Comparison of ENCODE assay signal across 8 cellular contexts in the genomic region with DNA sequence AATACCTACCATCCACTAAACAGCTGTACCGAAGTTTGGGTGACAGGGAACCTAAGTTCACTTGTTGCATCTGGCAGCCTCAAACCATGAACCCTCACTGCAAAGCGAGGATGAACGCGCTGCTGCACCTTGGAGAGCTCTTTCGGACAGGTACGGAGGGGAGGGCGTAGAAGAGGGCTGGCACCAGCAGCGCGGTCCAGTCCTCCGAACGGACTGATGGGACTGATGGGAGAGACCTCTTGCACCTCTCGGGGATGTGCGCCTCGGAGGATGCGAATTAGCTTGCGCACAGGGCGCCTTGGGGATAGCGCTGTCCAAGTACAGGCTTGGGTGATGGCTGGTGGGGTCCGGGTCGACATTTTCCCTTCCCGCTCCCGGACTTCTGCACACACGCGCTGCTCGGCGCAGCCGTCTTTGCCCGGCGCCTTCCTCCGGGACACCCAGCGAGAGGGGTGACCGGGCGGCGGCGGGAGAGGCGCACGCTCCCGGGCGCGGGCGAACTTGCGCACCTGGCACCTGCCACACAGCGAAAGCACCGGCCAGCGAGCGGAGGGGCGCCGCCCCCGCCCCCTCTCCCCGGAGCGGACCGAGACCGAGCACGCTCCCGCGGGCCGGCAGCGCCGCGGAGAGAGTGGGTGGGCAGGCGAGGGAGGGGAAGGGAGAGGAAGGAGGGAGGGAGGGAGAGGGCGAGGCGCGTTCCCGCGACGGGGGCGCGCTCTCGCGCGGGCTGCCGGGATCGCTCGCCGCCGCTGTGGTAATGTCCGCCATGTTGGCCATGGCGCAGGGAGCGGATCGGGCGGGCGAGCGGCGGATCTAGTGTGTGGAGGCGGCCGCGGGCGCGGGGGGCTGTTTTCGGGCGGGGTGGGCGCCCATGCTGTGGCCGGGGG. TPM values are rescaled to one million over a fixed set of nuclear protein-coding genes. Genes with fewer than 3 reads are reported as not detected.
DNase-seq lines count a peak whose midpoint lies in the region; ATAC-seq and TF ChIP-seq lines count a peak whose summit lies in the region.

A gene with protein sequence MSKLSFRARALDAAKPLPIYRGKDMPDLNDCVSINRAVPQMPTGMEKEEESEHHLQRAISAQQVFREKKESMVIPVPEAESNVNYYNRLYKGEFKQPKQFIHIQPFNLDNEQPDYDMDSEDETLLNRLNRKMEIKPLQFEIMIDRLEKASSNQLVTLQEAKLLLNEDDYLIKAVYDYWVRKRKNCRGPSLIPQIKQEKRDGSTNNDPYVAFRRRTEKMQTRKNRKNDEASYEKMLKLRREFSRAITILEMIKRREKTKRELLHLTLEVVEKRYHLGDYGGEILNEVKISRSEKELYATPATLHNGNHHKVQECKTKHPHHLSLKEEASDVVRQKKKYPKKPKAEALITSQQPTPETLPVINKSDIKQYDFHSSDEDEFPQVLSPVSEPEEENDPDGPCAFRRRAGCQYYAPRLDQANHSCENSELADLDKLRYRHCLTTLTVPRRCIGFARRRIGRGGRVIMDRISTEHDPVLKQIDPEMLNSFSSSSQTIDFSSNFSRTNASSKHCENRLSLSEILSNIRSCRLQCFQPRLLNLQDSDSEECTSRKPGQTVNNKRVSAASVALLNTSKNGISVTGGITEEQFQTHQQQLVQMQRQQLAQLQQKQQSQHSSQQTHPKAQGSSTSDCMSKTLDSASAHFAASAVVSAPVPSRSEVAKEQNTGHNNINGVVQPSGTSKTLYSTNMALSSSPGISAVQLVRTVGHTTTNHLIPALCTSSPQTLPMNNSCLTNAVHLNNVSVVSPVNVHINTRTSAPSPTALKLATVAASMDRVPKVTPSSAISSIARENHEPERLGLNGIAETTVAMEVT (plus strand): TSS at position 754 of the 887 bp plus-strand sequence. CDS start 267 bp downstream, outside the sequence.

- DNase-seq in DMS153 treated with DMSO at 0.1 percent for 48 hours (lab: John Stamatoyannopoulos, UW; ENCODE audit: unreplicated experiment) (peak; percentile 64), KBM-7 (peak; percentile 91), RPMI7951 (ENCODE audit: low read depth) (peak; percentile 77), fibroblast of mammary gland (ENCODE audit: low read depth) (peak; percentile 75)
- peak; percentile 80 to 94 (median 89) for DNase-seq in naive thymus-derived CD8-positive, alpha-beta T cell
- peak; percentile 72 to 95 (median 85) for DNase-seq in stimulated activated naive CD4-positive, alpha-beta T cell (lab: John Stamatoyannopoulos, UW)

- H3K27ac Mint-ChIP-seq in activated T-helper 17 cell treated with anti-CD3 and anti-CD28 coated beads, Interleukin-2, amount 50 U/mL, for 72 hours = peak within 1 kb of the TSS; percentile 91
- H3K27ac Mint-ChIP-seq in naive thymus-derived CD8-positive, alpha-beta T cell = peak within 1 kb of the TSS; percentile 89 to 100 (median 98)

- no peaks in the 10 kb centered on the region for H3K27me3 Mint-ChIP-seq in activated T-helper 17 cell treated with anti-CD3 and anti-CD28 coated beads, Interleukin-2, amount 50 U/mL, for 72 hours
- H3K27me3 Mint-ChIP-seq in naive thymus-derived CD8-positive, alpha-beta T cell = peaks cover 0 to 5% (median 0%) of the 10 kb centered on the region in 5 donors

- in situ Hi-C loops in KBM-7 (cut with MboI; ENCODE audit: low pct_unique_long_range_greater_than_20kb, low sequenced_read_pairs) = no loop called here

- POLR2A ChIA-PET in naive thymus-derived CD8-positive, alpha-beta T cell (lab: Charles Lee) = interaction anchor here (0.6 to 4.4 kb wide), 11 partner anchors 14 to 623 kb away, joined by 3 to 52 read pairs (median 8); a partner anchor contains a TSS

- peak within 1 kb of the TSS; percentile 88 for H3K4me3 Mint-ChIP-seq in activated T-helper 17 cell treated with anti-CD3 and anti-CD28 coated beads, Interleukin-2, amount 50 U/mL, for 72 hours
- H3K4me3 Mint-ChIP-seq in naive thymus-derived CD8-positive, alpha-beta T cell = peak within 1 kb of the TSS; percentile 88 to 99 (median 96)

- peak within 1 kb of the TSS; percentile 90 for H3K4me3 ChIP-seq in fibroblast of mammary gland (ENCODE audit: control insufficient read depth, low read depth, low read length)

- TF ChIP-seq CTCF in fibroblast of mammary gland (conservative IDR thresholded peaks at IDR 0.05; ENCODE audit: control insufficient read depth, insufficient read depth, low read depth, low read length) = no peak

- peaks cover 24% of the 10 kb centered on the region for H3K36me3 Mint-ChIP-seq in activated T-helper 17 cell treated with anti-CD3 and anti-CD28 coated beads, Interleukin-2, amount 50 U/mL, for 72 hours (ENCODE audit: low read depth)
- H3K36me3 Mint-ChIP-seq in naive thymus-derived CD8-positive, alpha-beta T cell = peaks cover 5 to 7% (median 6%) of the 10 kb centered on the region in 3 donors

- ATAC-seq in GM21619 (IDR thresholded peaks at IDR 0.05; ENCODE audit: unreplicated experiment) = peak; percentile 50
- ATAC-seq in activated T-helper 17 cell treated with anti-CD3 and anti-CD28 coated beads, Interleukin-2, amount 50 U/mL, for 72 hours (replicated peaks) = peak; percentile 61
- ATAC-seq in naive thymus-derived CD8-positive, alpha-beta T cell = peak; percentile 52 to 55

- H3K9me3 Mint-ChIP-seq in activated T-helper 17 cell treated with anti-CD3 and anti-CD28 coated beads, Interleukin-2, amount 50 U/mL, for 72 hours = no peaks in the 10 kb centered on the region
- no peaks in the 10 kb centered on the region for H3K9me3 Mint-ChIP-seq in naive thymus-derived CD8-positive, alpha-beta T cell

- peaks cover 25% of the 10 kb centered on the region for H3K4me1 Mint-ChIP-seq in activated T-helper 17 cell treated with anti-CD3 and anti-CD28 coated beads, Interleukin-2, amount 50 U/mL, for 72 hours
- peaks cover 15 to 40% (median 33%) of the 10 kb centered on the region in 4 donors for H3K4me1 Mint-ChIP-seq in naive thymus-derived CD8-positive, alpha-beta T cell

RNA-seq across cellular contexts. Expression of the gene that starts here (rescaled TPM):
- total RNA-seq in RPMI7951 (2014; rRNA removed; shearing (Covaris generic)) = 15.8 and 16.7 TPM in 2 replicates
- 10 to 100 TPM; 22.5 to 25.7 TPM for total RNA-seq in activated T-helper 17 cell treated with anti-CD3 and anti-CD28 coated beads, Interleukin-2, amount 50 U/mL, for 72 hours
- 10 to 100 TPM; 91.1 to 94.7 TPM for total RNA-seq in naive thymus-derived CD8-positive, alpha-beta T cell
- polyA plus RNA-seq in naive thymus-derived CD8-positive, alpha-beta T cell = 1 to 10 TPM; 2.5 to 3.7 (median 3.0) TPM

Comparison
In these comparisons a context has a peak if more than half of its experiments do, and no peak if none do; other contexts are left out.
1. Peak in every context shown above with its lines: DNase-seq, ATAC-seq and H3K4me3 ChIP-seq.